In the genomic region with DNA sequence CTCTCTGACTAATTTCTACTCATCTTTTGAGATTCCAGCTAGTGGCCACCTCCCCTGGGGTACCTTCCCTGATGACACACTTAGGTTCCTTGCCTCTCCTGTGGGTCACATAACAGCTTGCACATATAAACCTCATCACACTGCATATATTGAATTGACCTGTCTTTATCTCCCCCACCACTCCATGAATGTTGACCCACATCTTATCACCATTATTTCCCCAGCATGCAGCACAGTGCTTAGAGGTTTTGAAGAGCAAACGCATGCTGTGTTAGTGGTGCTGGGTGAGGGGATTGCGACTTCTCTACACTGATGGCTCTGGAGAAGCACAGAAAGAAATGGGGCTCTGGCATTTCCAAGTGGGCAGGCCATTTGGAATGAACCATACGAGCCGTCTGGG, we compare ENCODE assay signal across 24 cellular contexts.
"Had no signal": no experiment of that assay in that cellular context is flagged by ENCODE, and none has a peak within 500 bp of the region (broad histone marks: within the 10 kb centered on the region; RNA-seq: fewer than 3 reads in every experiment).

No MANE protein-coding gene starts in this region.

- H3K27ac ChIP-seq: brain microvascular endothelial cell, esophagus muscularis mucosa, hepatocyte, testis, uterus had no signal

- H3K4me1 ChIP-seq: esophagus muscularis mucosa, testis, uterus had no signal

- H3K9me3 ChIP-seq: testis, uterus had no signal

- ATAC-seq: activated CD8-positive, alpha-beta T cell treated with anti-CD3 and anti-CD28 coated beads, Interleukin-2, amount 10 ng/mL, durations not matched to agents 7 days and 5 days; effector memory CD8-positive, alpha-beta T cell; left ventricle myocardium superior; natural killer cell; sciatic nerve; stimulated activated memory B cell treated with anti-CD40 and anti-IgM and Interleukin-4, amounts not matched to agents 10 μg/mL and 1 μg/mL and 100 μg/mL, for 72 hours had no signal

- H3K27me3 ChIP-seq: brain microvascular endothelial cell, esophagus muscularis mucosa, hepatocyte, testis, uterus had no signal

- H3K36me3 ChIP-seq: brain microvascular endothelial cell, esophagus muscularis mucosa, uterus had no signal

- H3K4me3 ChIP-seq: esophagus muscularis mucosa, hepatocyte, testis, uterus had no signal

- FAIRE-seq: frontal cortex, small intestine had no signal

- DNase-seq: activated CD4-positive, alpha-beta T cell treated with anti-CD3 and anti-CD28 coated beads for 1 hour; activated CD4-positive, alpha-beta T cell treated with anti-CD3 and anti-CD28 coated beads, Interleukin-2, amount 50 U/mL, for 1 hour; activated CD8-positive, alpha-beta T cell treated with anti-CD3 and anti-CD28 coated beads, Interleukin-2, amount 10 ng/mL, durations not matched to agents 7 days and 5 days; activated gamma-delta T cell treated with Interleukin-2 at 50 U/mL for 16 hours; aorta; brain microvascular endothelial cell; caudate nucleus; dermis blood vessel endothelial cell; effector memory CD8-positive, alpha-beta T cell; glutamatergic neuron; immature natural killer cell; left ventricle myocardium superior; mammary epithelial cell; midbrain; natural killer cell; small intestine; stimulated activated CD4-positive, alpha-beta T cell treated with anti-CD3 and anti-CD28 coated beads, Interleukin-15, amount 100 ng/mL, for 24 hours; testis; uterus had no signal
